Comparison of ENCODE assay signal across 8 cellular contexts in genomic region chrX:103585421-103586313, GRCh38. TPM values are rescaled to one million over a fixed set of nuclear protein-coding genes. Genes with fewer than 3 reads are reported as not detected.
DNase-seq lines count a peak whose midpoint lies in the region; ATAC-seq and TF ChIP-seq lines count a peak whose summit lies in the region.

TCEAL4 (plus strand) TSS chrX:103585515; CDS start chrX:103586676, 1,161 bp downstream.

- ATAC-seq in GM18867 (IDR thresholded peaks at IDR 0.05; ENCODE audit: unreplicated experiment) (peak; percentile 95), HG03064 (IDR thresholded peaks at IDR 0.05; ENCODE audit: low read depth, unreplicated experiment) (peak; percentile 79), gastroesophageal sphincter (peak; percentile 88), upper lobe of right lung (peak; percentile 96)

- no peak for TF ChIP-seq CTCF in gastroesophageal sphincter (IDR thresholded peaks at IDR 0.05)
- no peak for TF ChIP-seq CTCF in neural cell (IDR thresholded peaks at IDR 0.05; ENCODE audit: poor library complexity, severe bottlenecking)
- TF ChIP-seq CTCF in upper lobe of right lung (IDR thresholded peaks at IDR 0.05), result no peak

- peaks cover 5% of the 10 kb centered on the region for H3K79me2 ChIP-seq in neural cell (replicated peaks; ENCODE audit: insufficient read depth, low read length)

- H3K27ac ChIP-seq in gastroesophageal sphincter (peak within 1 kb of the TSS; percentile 86 to 99 (median 90)), neural cell (ENCODE audit: low read length) (peak within 1 kb of the TSS; percentile 78), upper lobe of right lung (peak within 1 kb of the TSS; percentile 87)

- H3K36me3 ChIP-seq in gastroesophageal sphincter, result no peaks in the 10 kb centered on the region
- no peaks in the 10 kb centered on the region for H3K36me3 ChIP-seq in neural cell (ENCODE audit: insufficient read depth, low read length)
- H3K36me3 ChIP-seq in upper lobe of right lung, result no peaks in the 10 kb centered on the region

- H3K27me3 ChIP-seq in gastroesophageal sphincter (no peaks in the 10 kb centered on the region), neural cell (ENCODE audit: insufficient read depth, low read depth, low read length) (no peaks in the 10 kb centered on the region), upper lobe of right lung (no peaks in the 10 kb centered on the region)

- peak within 1 kb of the TSS; percentile 25 for H3K4me2 ChIP-seq in neural cell (ENCODE audit: low read length)

- TF ChIP-seq EP300 in gastroesophageal sphincter (IDR thresholded peaks at IDR 0.05) (no peak), neural cell (conservative IDR thresholded peaks at IDR 0.05; ENCODE audit: poor library complexity, severe bottlenecking) (no peak)

- no peaks in the 10 kb centered on the region for H3K9me2 ChIP-seq in neural cell (ENCODE audit: insufficient read depth, low read length)

- 0 to 22% methylated on average over 14 to 19 of the region's 56 CpGs for WGBS in gastroesophageal sphincter (ENCODE audit: low coverage in 1 of 2), 2 donors

- no peaks in the 10 kb centered on the region for H4K20me1 ChIP-seq in neural cell (ENCODE audit: insufficient read depth)

- H3K9me3 ChIP-seq in gastroesophageal sphincter, result no peaks in the 10 kb centered on the region
- H3K9me3 ChIP-seq in neural cell (ENCODE audit: low read length), result no peaks in the 10 kb centered on the region
- H3K9me3 ChIP-seq in upper lobe of right lung, result no peaks in the 10 kb centered on the region

- H3K9ac ChIP-seq in neural cell (ENCODE audit: low read length), result peak within 1 kb of the TSS; percentile 86

- H3K4me3 ChIP-seq in gastroesophageal sphincter (peak within 1 kb of the TSS; percentile 70 to 100), neural cell (ENCODE audit: low read length) (peak within 1 kb of the TSS; percentile 75), upper lobe of right lung (peak within 1 kb of the TSS; percentile 65)

- intact Hi-C loops in upper lobe of right lung (cut with DNase I), result no loop called here

- peak within 1 kb of the TSS; percentile 60 for H2AFZ ChIP-seq in neural cell (ENCODE audit: low read depth, low read length)

- DNase-seq in AG08395 (ENCODE audit: low spot score), result peak; percentile 39
- peak; percentile 50 for DNase-seq in NCI-H526 treated with DMSO at 0.1 percent for 48 hours (lab: John Stamatoyannopoulos, UW)
- DNase-seq in activated gamma-delta T cell treated with Interleukin-2 at 50 U/mL for 16 hours, result peak; percentile 21
- peak; percentile 84 for DNase-seq in upper lobe of right lung

- TF ChIP-seq RAD21 in neural cell (conservative IDR thresholded peaks at IDR 0.05), result no peak

- peak; percentile 42 to 45 for TF ChIP-seq POLR2A in gastroesophageal sphincter (IDR thresholded peaks at IDR 0.05)

- no peaks in the 10 kb centered on the region for H3F3A ChIP-seq in neural cell (ENCODE audit: insufficient read depth, low read length, poor library complexity, severe bottlenecking)

- H3K4me1 ChIP-seq in gastroesophageal sphincter (peaks cover 0 to 22% (median 0%) of the 10 kb centered on the region in 3 donors), upper lobe of right lung (no peaks in the 10 kb centered on the region)

TF ChIP-seq in neural cell, 6 proteins besides CTCF, POLR2A, EP300 and RAD21:
- TF ChIP-seq POLR2AphosphoS5 (IDR thresholded peaks at IDR 0.05) (peak; percentile 83), SMC3 (conservative IDR thresholded peaks at IDR 0.05; ENCODE audit: poor library complexity) (no peak), MXI1 (conservative IDR thresholded peaks at IDR 0.05; ENCODE audit: poor library complexity, severe bottlenecking) (no peak), TAF1 (IDR thresholded peaks at IDR 0.05; ENCODE audit: low read depth) (peak; percentile 41)

RNA-seq across cellular contexts. Expression of gene TCEAL4, which starts in this region (rescaled TPM):
- 100 to 1,000 TPM; 424 to 874 (median 497) TPM for total RNA-seq in gastroesophageal sphincter
- 121 and 130 TPM in 2 replicates for polyA plus RNA-seq in neural cell
- 59.4 and 74.6 TPM in 2 replicates for polyA minus RNA-seq in neural cell
- 92.3 TPM for total RNA-seq in upper lobe of right lung

Comparison
In these comparisons a context has a peak if more than half of its experiments do, and no peak if none do; other contexts are left out.
1. Peak in every context shown above with its lines: DNase-seq, ATAC-seq, H3K4me3 ChIP-seq and H3K27ac ChIP-seq.
2. DNase-seq: peak in every context shown above with its lines; median percentile 84 in upper lobe of right lung; 50 in NCI-H526 treated with DMSO at 0.1 percent for 48 hours; 39 in AG08395; 21 in activated gamma-delta T cell treated with Interleukin-2 at 50 U/mL for 16 hours.